In genomic region chr22:28917747-28918543, GRCh38 we compare ENCODE assay signal across 1 cellular context.
TF ChIP-seq lines count a peak whose summit lies in the region.

No MANE protein-coding gene starts in this region.

TF ChIP-seq in HepG2, 621 proteins besides CTCF, POLR2A, EP300 and RAD21 (continued from another document and continues in another):
- TF ChIP-seq ZNF770 (CRISPR knock-in tag; IDR thresholded peaks at IDR 0.05) (no peak), ZBTB8A (CRISPR knock-in tag; IDR thresholded peaks at IDR 0.05; ENCODE audit: borderline replicate concordance, low read depth) (no peak), ZNF710 (CRISPR knock-in tag; IDR thresholded peaks at IDR 0.05; ENCODE audit: borderline replicate concordance) (peak; percentile 85), ZNF580 (CRISPR knock-in tag; IDR thresholded peaks at IDR 0.05; ENCODE audit: borderline replicate concordance, low read depth) (0 out of 2 replicates have a peak, but pooled peaks have one; percentile 21), MEF2D (CRISPR knock-in tag; IDR thresholded peaks at IDR 0.05) (peak; percentile 93), IRF2 (CRISPR knock-in tag; IDR thresholded peaks at IDR 0.05) (peak; percentile 46), FOSL2 (CRISPR knock-in tag; IDR thresholded peaks at IDR 0.05) (peak; percentile 36), ZNF644 (CRISPR knock-in tag; IDR thresholded peaks at IDR 0.05; ENCODE audit: low read depth) (no peak), ZNF605 (CRISPR knock-in tag; IDR thresholded peaks at IDR 0.05) (peak; percentile 49; the same call in 1 of the 2 replicates), ZGPAT (CRISPR knock-in tag; IDR thresholded peaks at IDR 0.05) (peak; percentile 57; the same call in 1 of the 2 replicates), ZNF430 (CRISPR knock-in tag; IDR thresholded peaks at IDR 0.05) (0 out of 2 replicates have a peak, but pooled peaks have one; percentile 50), SNAI1 (CRISPR knock-in tag; IDR thresholded peaks at IDR 0.05; ENCODE audit: borderline replicate concordance) (0 out of 2 replicates have a peak, but pooled peaks have one; percentile 72), ATF4 (CRISPR knock-in tag; IDR thresholded peaks at IDR 0.05) (peak in 1 of 2 experiments; percentile 64; a peak in 1 of 4 replicates), ZBTB40 (IDR thresholded peaks at IDR 0.05) (no peak), ZBTB40 (CRISPR knock-in tag; IDR thresholded peaks at IDR 0.05) (peak; percentile 25; the same call in 1 of the 2 replicates), SMAD1 (CRISPR knock-in tag; IDR thresholded peaks at IDR 0.05; ENCODE audit: borderline replicate concordance, low read depth) (peak; percentile 65; the same call in 1 of the 2 replicates), KLF16 (CRISPR knock-in tag; IDR thresholded peaks at IDR 0.05) (0 out of 4 replicates have a peak, but pooled peaks of 1 of the 2 experiments have one; percentile 32), RCOR2 (CRISPR knock-in tag; IDR thresholded peaks at IDR 0.05) (peak; percentile 32; the same call in 1 of the 2 replicates), BCL6 (CRISPR knock-in tag; IDR thresholded peaks at IDR 0.05) (peak; percentile 86), ZSCAN9 (CRISPR knock-in tag; IDR thresholded peaks at IDR 0.05; ENCODE audit: borderline replicate concordance) (0 out of 2 replicates have a peak, but pooled peaks have one; percentile 41), ZNF205 (CRISPR knock-in tag; IDR thresholded peaks at IDR 0.05) (peak; percentile 89), GPBP1L1 (CRISPR knock-in tag; IDR thresholded peaks at IDR 0.05) (no peak), MAX (IDR thresholded peaks at IDR 0.05) (peak; percentile 47), HNRNPL (IDR thresholded peaks at IDR 0.05; ENCODE audit: low read depth, low read length) (peak; percentile 81), PRDM15 (CRISPR knock-in tag; IDR thresholded peaks at IDR 0.05) (peak; percentile 99), ZNF232 (CRISPR knock-in tag; IDR thresholded peaks at IDR 0.05; ENCODE audit: borderline replicate concordance) (no peak), NCOA2 (CRISPR knock-in tag; IDR thresholded peaks at IDR 0.05) (peak; percentile 89), ZNF17 (CRISPR knock-in tag; IDR thresholded peaks at IDR 0.05) (no peak), AKAP8 (CRISPR knock-in tag; IDR thresholded peaks at IDR 0.05) (0 out of 2 replicates have a peak, but pooled peaks have one; percentile 32), ZSCAN22 (CRISPR knock-in tag; IDR thresholded peaks at IDR 0.05) (no peak), KDM4B (CRISPR knock-in tag; IDR thresholded peaks at IDR 0.05) (no peak), FOXO1 (CRISPR knock-in tag; IDR thresholded peaks at IDR 0.05) (peak; percentile 67), FOXP1 (IDR thresholded peaks at IDR 0.05) (no peak), FOXP1 (CRISPR knock-in tag; IDR thresholded peaks at IDR 0.05) (peak; percentile 82), GATAD2A (CRISPR knock-in tag; IDR thresholded peaks at IDR 0.05) (peak; percentile 96), MIER3 (CRISPR knock-in tag; IDR thresholded peaks at IDR 0.05; ENCODE audit: borderline replicate concordance) (peak; percentile 57; the same call in 1 of the 2 replicates), TCF12 (IDR thresholded peaks at IDR 0.05) (no peak), TCF12 (CRISPR knock-in tag; IDR thresholded peaks at IDR 0.05) (peak; percentile 57; the same call in 1 of the 2 replicates), RXRA (CRISPR knock-in tag; IDR thresholded peaks at IDR 0.05) (peak; percentile 63; the same call in 1 of the 2 replicates)
